In the genomic region with DNA sequence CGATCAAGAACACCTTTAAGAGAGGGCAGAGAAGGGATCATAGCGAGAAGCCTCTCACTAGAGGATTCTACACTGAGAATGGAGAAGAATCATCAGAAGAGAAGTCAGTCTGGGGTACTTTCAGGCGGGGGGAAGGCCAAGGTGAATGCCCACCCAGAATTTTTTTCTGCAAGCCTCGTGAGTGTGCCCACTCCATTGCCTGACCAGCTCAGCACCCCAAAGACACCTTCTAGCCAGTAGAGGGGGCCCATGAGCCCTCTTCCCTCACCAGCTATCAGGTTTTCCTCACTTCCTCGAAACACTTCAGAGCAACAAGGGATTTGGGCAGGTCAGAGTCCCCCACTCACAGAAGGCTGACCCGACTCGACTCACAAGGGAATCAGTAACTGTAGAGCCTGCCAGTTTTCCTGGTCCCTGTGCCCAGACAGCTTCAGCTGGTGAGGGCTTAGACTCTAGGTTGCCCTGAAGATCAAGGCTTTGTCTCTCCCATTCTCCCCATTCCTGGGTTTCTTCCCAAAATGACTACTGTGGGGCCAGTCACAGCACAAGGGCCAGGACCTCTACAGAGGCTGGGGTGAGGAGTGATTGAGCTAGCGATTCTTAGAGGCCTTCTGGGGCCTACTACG, we compare ENCODE assay signal across 16 cellular contexts. TPM values are rescaled to one million over a fixed set of nuclear protein-coding genes. Genes with fewer than 3 reads are reported as not detected.
DNase-seq lines count a peak whose midpoint lies in the region; ATAC-seq and TF ChIP-seq lines count a peak whose summit lies in the region.
"Had no signal": no experiment of that assay in that cellular context is flagged by ENCODE, and none has a peak within 500 bp of the region (broad histone marks: within the 10 kb centered on the region; RNA-seq: fewer than 3 reads in every experiment).

No MANE protein-coding gene starts in this region.

- no peak overlapping the region for H3K4me3 ChIP-seq in endodermal cell (ENCODE audit: low read length)
- H3K4me3 ChIP-seq in CD8-positive, alpha-beta memory T cell (ENCODE audit: low read length), result no peak overlapping the region
- H3K4me3 ChIP-seq: ovary had no signal

- 52 to 65% methylated on average over 6 to 9 of the region's 9 CpGs for WGBS in endodermal cell (ENCODE audit: insufficient coverage in 1 of 2, insufficient read length in 1 of 2), 2 experiments

- no peaks in the 10 kb centered on the region for H3K36me3 ChIP-seq in endodermal cell (ENCODE audit: control insufficient read depth, insufficient read depth, low read length)
- H3K36me3 ChIP-seq in CD8-positive, alpha-beta memory T cell (ENCODE audit: insufficient read depth, low read length), result no peaks in the 10 kb centered on the region
- H3K36me3 ChIP-seq: ovary had no signal

- H3K27ac Mint-ChIP-seq in Calu3 (ENCODE audit: unreplicated experiment) (no peak overlapping the region), endodermal cell (no peak overlapping the region)
- no peak overlapping the region for H3K27ac Mint-ChIP-seq in CD8-positive, alpha-beta memory T cell

- no peak for TF ChIP-seq CTCF in Calu3 (IDR thresholded peaks at IDR 0.05; ENCODE audit: unreplicated experiment)
- peak; percentile 1 for TF ChIP-seq CTCF in GM20000 (IDR thresholded peaks at IDR 0.05; ENCODE audit: extremely low read depth, missing control alignments)
- peak; percentile 27 for TF ChIP-seq CTCF in endodermal cell (conservative IDR thresholded peaks at IDR 0.05)

- no peaks in the 10 kb centered on the region for H3K4me1 Mint-ChIP-seq in Calu3 (ENCODE audit: low read depth, unreplicated experiment)
- H3K4me1 Mint-ChIP-seq in endodermal cell, result no peaks in the 10 kb centered on the region
- no peaks in the 10 kb centered on the region for H3K4me1 Mint-ChIP-seq in CD8-positive, alpha-beta memory T cell

- H3K4me3 Mint-ChIP-seq in Calu3 (ENCODE audit: low read depth, unreplicated experiment), result no peak overlapping the region
- H3K4me3 Mint-ChIP-seq in endodermal cell, result no peak overlapping the region
- H3K4me3 Mint-ChIP-seq in CD8-positive, alpha-beta memory T cell, result no peak overlapping the region

- H3K27ac ChIP-seq in endodermal cell (ENCODE audit: low read depth, low read length), result no peak overlapping the region
- H3K27ac ChIP-seq in CD8-positive, alpha-beta memory T cell (ENCODE audit: low read depth, low read length), result no peak overlapping the region
- H3K27ac ChIP-seq: ovary had no signal

- H3K27me3 Mint-ChIP-seq in Calu3 (ENCODE audit: unreplicated experiment) (no peaks in the 10 kb centered on the region), endodermal cell (ENCODE audit: insufficient read depth) (no peaks in the 10 kb centered on the region)
- H3K27me3 Mint-ChIP-seq in CD8-positive, alpha-beta memory T cell, result peaks cover 3 to 6% of the 10 kb centered on the region in 2 donors

- CTCF ChIA-PET in Calu3 (lab: Charles Lee), result interaction anchor here (1.0 kb wide), 1 partner anchor 420 kb away, joined by 7 read pairs; no protein-coding TSS in a partner anchor
- CTCF ChIA-PET in CD8-positive, alpha-beta memory T cell (lab: Charles Lee), result no interaction called here

- H3K27me3 ChIP-seq in endodermal cell (ENCODE audit: control insufficient read depth, insufficient read depth, low read length, poor library complexity, severe bottlenecking), result no peaks in the 10 kb centered on the region
- no peaks in the 10 kb centered on the region for H3K27me3 ChIP-seq in CD8-positive, alpha-beta memory T cell (ENCODE audit: insufficient read depth, low read length, poor library complexity, severe bottlenecking)
- H3K27me3 ChIP-seq: ovary had no signal

- no peaks in the 10 kb centered on the region for H3K36me3 Mint-ChIP-seq in Calu3 (ENCODE audit: insufficient read depth, unreplicated experiment)
- H3K36me3 Mint-ChIP-seq in endodermal cell (ENCODE audit: low read depth), result no peaks in the 10 kb centered on the region
- H3K36me3 Mint-ChIP-seq in CD8-positive, alpha-beta memory T cell, result no peaks in the 10 kb centered on the region

- H3K9ac ChIP-seq in endodermal cell (ENCODE audit: extremely low read depth, low read length, poor library complexity, severe bottlenecking), result no peak overlapping the region

- POLR2A ChIA-PET in CD8-positive, alpha-beta memory T cell (lab: Charles Lee), result no interaction called here

- DNase-seq in Calu3 (peak; percentile 20), GM20000 (ENCODE audit: low spot score) (no peak), NCI-H460 (ENCODE audit: extremely low read depth, low read depth) (peak; percentile 6), endodermal cell (peak; percentile 53), left ventricle myocardium superior (no peak)
- no peak for DNase-seq in CD8-positive, alpha-beta memory T cell
- no peak for DNase-seq in stimulated activated CD4-positive, alpha-beta T cell treated with anti-CD3 and anti-CD28 coated beads, Interleukin-2, amount 100 ng/mL, for 24 hours
- DNase-seq: DMS153; NCI-H1930; ovary; stimulated activated CD4-positive, alpha-beta T cell treated with anti-CD3 and anti-CD28 coated beads, Interleukin-4, amount 100 ng/mL, for 1 hour; stimulated activated naive CD8-positive, alpha-beta T cell treated with anti-CD3 and anti-CD28 coated beads, Interleukin-15, Interleukin-2, amounts not matched to agents 100 U/mL and 50 U/mL, for 24 hours had no signal

- peaks cover 91% of the 10 kb centered on the region for H3K9me3 ChIP-seq in endodermal cell (ENCODE audit: control insufficient read depth, low read length)
- H3K9me3 ChIP-seq in CD8-positive, alpha-beta memory T cell (ENCODE audit: low read length), result no peaks in the 10 kb centered on the region
- H3K9me3 ChIP-seq: ovary had no signal

- BruUV-seq in Calu3 (replicated peaks; lab: Mats Ljungman, UMichigan), result no TSS peak

- intact Hi-C loops in Calu3 (cut with micrococcal nuclease; ENCODE audit: unreplicated experiment) (no loop called here), left ventricle myocardium superior (cut with micrococcal nuclease) (no loop called here)

- H3K9me3 Mint-ChIP-seq in Calu3 (ENCODE audit: low read depth, unreplicated experiment), result peaks cover 17% of the 10 kb centered on the region
- H3K9me3 Mint-ChIP-seq in endodermal cell, result peaks cover 99% of the 10 kb centered on the region
- H3K9me3 Mint-ChIP-seq in CD8-positive, alpha-beta memory T cell, result peaks cover 27 to 33% (median 28%) of the 10 kb centered on the region in 5 donors

- no peak for ATAC-seq in GM18511 (IDR thresholded peaks at IDR 0.05; ENCODE audit: unreplicated experiment)
- ATAC-seq in left ventricle myocardium superior, result no peak
- ATAC-seq: activated CD4-positive, CD25-positive, alpha-beta regulatory T cell treated with anti-CD3 and anti-CD28 coated beads, Interleukin-2, amount 50 U/mL, for 24 hours; stimulated activated naive CD8-positive, alpha-beta T cell treated with anti-CD3 and anti-CD28 coated beads, Interleukin-15, Interleukin-2, amounts not matched to agents 100 U/mL and 50 U/mL, for 24 hours had no signal

- no peaks in the 10 kb centered on the region for H3K4me1 ChIP-seq in endodermal cell (ENCODE audit: control insufficient read depth, insufficient read depth, low read length)
- H3K4me1 ChIP-seq in CD8-positive, alpha-beta memory T cell (ENCODE audit: insufficient read depth, low read length), result no peaks in the 10 kb centered on the region

RNA-seq across cellular contexts. Expression of a gene that starts 18.4 kb away (rescaled TPM):
- total RNA-seq in Calu3 (2022) (not detected in 2 replicates), endodermal cell (not detected), left ventricle myocardium superior (not detected)
- not detected in 2 replicates for total RNA-seq in NCI-H460 (2014; rRNA removed; shearing (Covaris generic))
- polyA plus RNA-seq in NCI-H460 (2014; cell fraction: nucleus; rRNA removed), result not detected in 2 replicates
- polyA plus RNA-seq in endodermal cell (2013, experiment 1 of 2), result not detected
- polyA plus RNA-seq in endodermal cell (2013, experiment 2 of 2), result not detected
- not detected for total RNA-seq in CD8-positive, alpha-beta memory T cell
- not detected for polyA plus RNA-seq in CD8-positive, alpha-beta memory T cell
- total RNA-seq: endothelial cell of umbilical vein, lung microvascular endothelial cell, ovary had no signal
- polyA plus RNA-seq: endothelial cell of umbilical vein had no signal

RNA-seq across cellular contexts. Expression of a gene that starts 33.9 kb away (rescaled TPM):
- total RNA-seq in Calu3 (2022), result not detected in 2 replicates
- total RNA-seq in NCI-H460 (2014; rRNA removed; shearing (Covaris generic)), result not detected in 2 replicates
- polyA plus RNA-seq in NCI-H460 (2014; cell fraction: nucleus; rRNA removed), result not detected in 2 replicates
- total RNA-seq in endodermal cell, result not detected
- polyA plus RNA-seq in endodermal cell (2013, experiment 1 of 2), result not detected
- not detected for polyA plus RNA-seq in endodermal cell (2013, experiment 2 of 2)
- not detected for total RNA-seq in CD8-positive, alpha-beta memory T cell
- polyA plus RNA-seq in CD8-positive, alpha-beta memory T cell, result not detected
- total RNA-seq in left ventricle myocardium superior, result not detected
- total RNA-seq: endothelial cell of umbilical vein, lung microvascular endothelial cell, ovary had no signal
- polyA plus RNA-seq: endothelial cell of umbilical vein had no signal

Comparison
In these comparisons a context has a peak if more than half of its experiments do, and no peak if none do; other contexts are left out.
1. DNase-seq: peak in Calu3 (single experiment), NCI-H460 (single experiment) and endodermal cell (single experiment); none in GM20000 (single experiment), CD8-positive, alpha-beta memory T cell (0 of 5), left ventricle myocardium superior (single experiment) and stimulated activated CD4-positive, alpha-beta T cell treated with anti-CD3 and anti-CD28 coated beads, Interleukin-2, amount 100 ng/mL, for 24 hours (0 of 2).